ENCODE assay signal across 8 cellular contexts in genomic region chr9:29212590-29213373, GRCh38. TPM values are rescaled to one million over a fixed set of nuclear protein-coding genes. Genes with fewer than 3 reads are reported as not detected.
DNase-seq lines count a peak whose midpoint lies in the region; ATAC-seq and TF ChIP-seq lines count a peak whose summit lies in the region.

No MANE protein-coding gene starts in this region.

- peaks cover 4% of the 10 kb centered on the region for H3K9me3 Mint-ChIP-seq in nephron progenitor cell

- no peak overlapping the region for H3K27ac Mint-ChIP-seq in nephron progenitor cell

- H3K27me3 Mint-ChIP-seq in nephron progenitor cell (ENCODE audit: low read depth, poor library complexity), result peaks cover 83% of the 10 kb centered on the region

- no peak for TF ChIP-seq CTCF in nephron progenitor cell (IDR thresholded peaks at IDR 0.05)

- H3K4me1 Mint-ChIP-seq in nephron progenitor cell, result peaks cover 25% of the 10 kb centered on the region

- peak overlapping the region; percentile 93 for H3K4me3 Mint-ChIP-seq in nephron progenitor cell

- no peak for ATAC-seq in GM18867 (IDR thresholded peaks at IDR 0.05; ENCODE audit: unreplicated experiment)

- peak; percentile 37 to 71 (median 52) for DNase-seq in NCI-H1417 (lab: John Stamatoyannopoulos, UW)
- no peak for DNase-seq in NCI-H1417 treated with DMSO at 0.1 percent for 48 hours (lab: John Stamatoyannopoulos, UW)
- DNase-seq in NCI-H2196 (lab: John Stamatoyannopoulos, UW; ENCODE audit: unreplicated experiment), result peak; percentile 26
- peak; percentile 64 for DNase-seq in ecto neural progenitor cell (ENCODE audit: low spot score)
- DNase-seq in nephron progenitor cell, result peak; percentile 48
- DNase-seq in ureter (ENCODE audit: low spot score), result no peak
- DNase-seq in occipital lobe (lab: John Stamatoyannopoulos, UW), result no peak

- H3K36me3 Mint-ChIP-seq in nephron progenitor cell (ENCODE audit: low read depth), result no peaks in the 10 kb centered on the region

RNA-seq across cellular contexts. Expression of gene LINGO2, which starts 0.6 kb away (rescaled TPM):
- 0.57 TPM for total RNA-seq in ureter
- 33.7 TPM for total RNA-seq in occipital lobe

Comparison
In these comparisons a context has a peak if more than half of its experiments do, and no peak if none do; other contexts are left out.
1. DNase-seq: peak in NCI-H1417 (3 of 3), NCI-H2196 (single experiment), ecto neural progenitor cell (single experiment) and nephron progenitor cell (single experiment); none in NCI-H1417 treated with DMSO at 0.1 percent for 48 hours (single experiment), ureter (single experiment) and occipital lobe (single experiment).
2. RNA of gene LINGO2, which starts 0.6 kb away (total RNA-seq): 33.7 TPM in occipital lobe (single experiment); 0.57 TPM in ureter (single experiment); every median in the first group is over 10 times any median in the second.